In the genomic region with DNA sequence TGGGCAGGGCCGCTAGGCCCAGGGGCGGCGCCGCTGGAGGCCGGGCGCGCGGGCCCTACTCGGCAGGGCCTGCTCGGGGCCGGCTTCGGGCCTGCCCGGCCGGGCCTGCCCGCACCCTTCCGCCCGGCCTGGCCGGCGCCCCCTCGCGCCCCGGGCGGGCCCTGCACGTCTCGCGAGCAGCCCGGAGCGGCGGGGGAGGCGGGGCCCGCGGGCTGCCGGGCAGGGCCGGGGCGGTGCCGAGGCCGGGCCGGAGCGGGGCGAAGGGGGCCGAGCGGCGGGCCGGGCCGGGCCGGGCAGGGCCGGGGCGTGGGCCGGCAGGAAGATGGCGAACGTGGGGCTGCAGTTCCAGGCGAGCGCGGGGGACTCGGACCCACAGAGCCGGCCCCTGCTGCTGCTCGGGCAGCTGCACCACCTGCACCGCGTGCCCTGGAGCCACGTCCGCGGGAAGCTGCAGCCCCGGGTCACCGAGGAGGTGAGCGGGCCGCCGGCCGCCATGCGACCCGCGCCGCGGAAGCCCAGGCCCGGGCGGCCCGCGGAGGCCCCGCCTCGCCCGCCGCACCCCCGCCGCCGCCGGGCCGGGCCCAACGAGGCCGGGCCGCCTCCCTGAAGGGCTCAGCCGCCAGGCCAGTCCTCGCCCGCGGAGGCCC, we compare ENCODE assay signal across 8 cellular contexts. TPM values are rescaled to one million over a fixed set of nuclear protein-coding genes. Genes with fewer than 3 reads are reported as not detected.
DNase-seq lines count a peak whose midpoint lies in the region; ATAC-seq and TF ChIP-seq lines count a peak whose summit lies in the region.

NPEPL1 (plus strand) TSS at position 222 of the 647 bp plus-strand sequence; CDS start at position 323, 101 bp downstream.

- H3K9ac ChIP-seq in GM23248 (peak within 1 kb of the TSS; percentile 94), MM.1S (ENCODE audit: low read length) (peak within 1 kb of the TSS; percentile 42; the same call in 1 of the 2 replicates), colonic mucosa (ENCODE audit: low read depth in 2 of 2, low read length in 2 of 2) (peak within 1 kb of the TSS; percentile 63 to 89)

- H3K36me3 ChIP-seq in GM23248 (ENCODE audit: low read depth): no peaks in the 10 kb centered on the region
- no peaks in the 10 kb centered on the region for H3K36me3 ChIP-seq in MM.1S (replicated peaks; ENCODE audit: insufficient read depth, low read length)
- H3K36me3 ChIP-seq in colonic mucosa: no peaks in the 10 kb centered on the region

- H3F3A ChIP-seq in GM23248 (ENCODE audit: insufficient read depth) (peaks cover 27% of the 10 kb centered on the region), MM.1S (ENCODE audit: insufficient read depth, low read length) (peaks cover 3% of the 10 kb centered on the region; the same call in 1 of the 2 replicates)

- H4K20me1 ChIP-seq in GM23248 (ENCODE audit: insufficient read depth): no peaks in the 10 kb centered on the region
- H4K20me1 ChIP-seq in MM.1S (ENCODE audit: insufficient read depth, low read length): no peaks in the 10 kb centered on the region

- 1 to 5% methylated on average over 28 to 56 of the region's 93 CpGs for whole genome bisulfite sequencing in GM23248 (ENCODE audit: low coverage in 1 of 2, low lambda C conversion rate in 2 of 2, missing lambda C conversion rate in 2 of 2), 2 experiments

- intact Hi-C loops in colonic mucosa (cut with DNase I): loop anchor here (10.0 kb wide), 1 partner anchor 208 kb away; no protein-coding TSS in a partner anchor

- H2AFZ ChIP-seq in GM23248 (peak within 1 kb of the TSS; percentile 92), MM.1S (ENCODE audit: low read length) (peak within 1 kb of the TSS; percentile 95)

- H3K4me3 ChIP-seq in GM23248 (peak within 1 kb of the TSS; percentile 69), MM.1S (ENCODE audit: low read length) (peak within 1 kb of the TSS; percentile 46), colonic mucosa (peak within 1 kb of the TSS; percentile 44)

- H3K27me3 ChIP-seq in GM23248 (replicated peaks; ENCODE audit: insufficient read depth) (no peaks in the 10 kb centered on the region), MM.1S (replicated peaks; ENCODE audit: insufficient read depth, low read length) (no peaks in the 10 kb centered on the region), colonic mucosa (no peaks in the 10 kb centered on the region)

- H3K4me2 ChIP-seq in GM23248 (ENCODE audit: unreplicated experiment) (peak within 1 kb of the TSS; percentile 98), MM.1S (ENCODE audit: low read depth, low read length) (peak within 1 kb of the TSS; percentile 93)

- H3K79me2 ChIP-seq in GM23248 (ENCODE audit: insufficient read depth) (peaks cover 16% of the 10 kb centered on the region), MM.1S (ENCODE audit: low read length) (no peaks in the 10 kb centered on the region)

- peak; percentile 41 for DNase-seq in GF-D8 (lab: John Stamatoyannopoulos, UW)
- DNase-seq in GM23248: peak; percentile 94
- peak; percentile 85 for DNase-seq in MM.1S
- DNase-seq in activated CD4-positive, alpha-beta T cell treated with anti-CD3 and anti-CD28 coated beads for 24 hours (ENCODE audit: low read depth in 2 of 2): peak; percentile 32 to 41
- peak; percentile 65 for DNase-seq in colonic mucosa
- peak; percentile 71 for DNase-seq in left lobe of liver (ENCODE audit: low spot score)
- peak; percentile 42 to 71 for DNase-seq in stimulated activated CD4-positive, alpha-beta T cell treated with anti-CD3 and anti-CD28 coated beads, Interleukin-4, amount 100 ng/mL, for 4 hours
- DNase-seq in NCI-H2227 treated with DMSO at 0.1 percent for 48 hours (lab: John Stamatoyannopoulos, UW): no peak

- no peaks in the 10 kb centered on the region for H3K9me3 ChIP-seq in GM23248 (ENCODE audit: low read depth)
- H3K9me3 ChIP-seq in MM.1S (replicated peaks; ENCODE audit: insufficient read depth, low read length): no peaks in the 10 kb centered on the region
- no peaks in the 10 kb centered on the region for H3K9me3 ChIP-seq in colonic mucosa

- peak; percentile 91 for ATAC-seq in left lobe of liver

- H3K4me1 ChIP-seq in GM23248 (ENCODE audit: insufficient read depth): peaks cover 25% of the 10 kb centered on the region
- H3K4me1 ChIP-seq in MM.1S (ENCODE audit: low read length): peaks cover 4% of the 10 kb centered on the region; the same call in 1 of the 2 replicates
- H3K4me1 ChIP-seq in colonic mucosa: peaks cover 8% of the 10 kb centered on the region

- no peaks in the 10 kb centered on the region for H3K9me2 ChIP-seq in GM23248 (ENCODE audit: insufficient read depth)
- no peaks in the 10 kb centered on the region for H3K9me2 ChIP-seq in MM.1S (replicated peaks; ENCODE audit: insufficient read depth, low read length)

- in situ Hi-C loops in GM23248 (cut with MboI): no loop called here

- no peak for TF ChIP-seq CTCF in MM.1S (IDR thresholded peaks at IDR 0.05; ENCODE audit: low read length)
- no peak for TF ChIP-seq CTCF in colonic mucosa (IDR thresholded peaks at IDR 0.05)

- peak within 1 kb of the TSS; percentile 89 for H3K27ac ChIP-seq in GM23248
- H3K27ac ChIP-seq in MM.1S (ENCODE audit: low read length): no peak within 1 kb of the TSS
- H3K27ac ChIP-seq in colonic mucosa: peak within 1 kb of the TSS; percentile 67

RNA-seq across cellular contexts. Expression of gene NPEPL1, which starts in this region (rescaled TPM):
- total RNA-seq in GM23248 (2014; rRNA removed; shearing (Covaris generic)): 37.5 and 37.7 TPM in 2 replicates
- 46.1 and 49.8 TPM in 2 replicates for polyA plus RNA-seq in GM23248 (2016; fragmentation: Nextera tagmentation; extraction: Ambion mirVana)
- total RNA-seq in colonic mucosa (10 to 100 TPM; 14.7 to 20.6 TPM), left lobe of liver (12.8 TPM)

Comparison
In these comparisons a context has a peak if more than half of its experiments do, and no peak if none do; other contexts are left out.
1. H3K9ac ChIP-seq: peak in every context shown above with its lines; median percentile 94 in GM23248; 76 in colonic mucosa; 42 in MM.1S.